Comparison of ENCODE assay signal across 13 cellular contexts in genomic region chr6:35474129-35474977, GRCh38. TPM values are rescaled to one million over a fixed set of nuclear protein-coding genes. Genes with fewer than 3 reads are reported as not detected.
DNase-seq lines count a peak whose midpoint lies in the region; ATAC-seq and TF ChIP-seq lines count a peak whose summit lies in the region.
"Had no signal": no experiment of that assay in that cellular context is flagged by ENCODE, and none has a peak within 500 bp of the region (broad histone marks: within the 10 kb centered on the region; RNA-seq: fewer than 3 reads in every experiment).

No MANE protein-coding gene starts in this region.

- no peak for TF ChIP-seq CTCF in OCI-LY3 (IDR thresholded peaks at IDR 0.05; ENCODE audit: low read depth, low read length)

- H3K4me1 Mint-ChIP-seq in activated naive CD4-positive, alpha-beta T cell treated with anti-CD3 and anti-CD28 coated beads for 36 hours (ENCODE audit: low read depth), result peaks cover 30% of the 10 kb centered on the region
- peaks cover 30% of the 10 kb centered on the region for H3K4me1 Mint-ChIP-seq in stimulated activated naive CD8-positive, alpha-beta T cell treated with anti-CD3 and anti-CD28 coated beads, Interleukin-15, Interleukin-2, amounts not matched to agents 100 ng/mL and 50 ng/mL, for 24 hours (ENCODE audit: low read depth)

- 0 out of 2 replicates have a peak overlapping the region, but pooled peaks have one; percentile 13 for H3K27ac ChIP-seq in OCI-LY3 (ENCODE audit: low read length)
- peak overlapping the region; percentile 12 for H3K27ac ChIP-seq in ectodermal cell (ENCODE audit: insufficient read depth, low read depth, low read length, poor library complexity, severe bottlenecking)
- H3K27ac ChIP-seq: C4-2B, VCaP had no signal

- H3K9me3 ChIP-seq in OCI-LY3 (ENCODE audit: insufficient read depth, low read length) (no peaks in the 10 kb centered on the region), ectodermal cell (ENCODE audit: control insufficient read depth, low read length) (no peaks in the 10 kb centered on the region)

- H3K27me3 ChIP-seq in OCI-LY3 (ENCODE audit: low read depth, low read length) (no peaks in the 10 kb centered on the region), ectodermal cell (ENCODE audit: control insufficient read depth, insufficient read depth, low read length, poor library complexity, severe bottlenecking) (no peaks in the 10 kb centered on the region)

- H2AFZ ChIP-seq in OCI-LY3 (ENCODE audit: low read depth, low read length), result no peak overlapping the region

- peaks cover 40% of the 10 kb centered on the region for H4K20me1 ChIP-seq in OCI-LY3 (ENCODE audit: insufficient read depth, low read length)

- no peak overlapping the region for H3K4me2 ChIP-seq in OCI-LY3 (ENCODE audit: low read length)

- H3K4me3 ChIP-seq in OCI-LY3 (ENCODE audit: low read length) (no peak overlapping the region), ectodermal cell (ENCODE audit: insufficient read depth, low read depth, low read length) (no peak overlapping the region)

- H3K36me3 ChIP-seq in OCI-LY3 (replicated peaks; ENCODE audit: low read depth, low read length) (peaks cover 33% of the 10 kb centered on the region), ectodermal cell (ENCODE audit: control insufficient read depth, insufficient read depth, low read length) (peaks cover 10% of the 10 kb centered on the region)

- intact Hi-C loops in activated naive CD4-positive, alpha-beta T cell treated with anti-CD3 and anti-CD28 coated beads for 36 hours (cut with micrococcal nuclease), result no loop called here

- H3K36me3 Mint-ChIP-seq in activated naive CD4-positive, alpha-beta T cell treated with anti-CD3 and anti-CD28 coated beads, Interleukin-2, amount 50 U/mL, for 72 hours, result peaks cover 17 to 26% of the 10 kb centered on the region in 2 donors
- H3K36me3 Mint-ChIP-seq in activated naive CD4-positive, alpha-beta T cell treated with anti-CD3 and anti-CD28 coated beads for 36 hours (ENCODE audit: low read depth), result peaks cover 35% of the 10 kb centered on the region
- peaks cover 36% of the 10 kb centered on the region for H3K36me3 Mint-ChIP-seq in stimulated activated naive CD8-positive, alpha-beta T cell treated with anti-CD3 and anti-CD28 coated beads, Interleukin-15, Interleukin-2, amounts not matched to agents 100 ng/mL and 50 ng/mL, for 24 hours (ENCODE audit: low read depth)

- H3K27me3 Mint-ChIP-seq in activated naive CD4-positive, alpha-beta T cell treated with anti-CD3 and anti-CD28 coated beads for 36 hours (ENCODE audit: low read depth), result no peaks in the 10 kb centered on the region
- H3K27me3 Mint-ChIP-seq in stimulated activated naive CD8-positive, alpha-beta T cell treated with anti-CD3 and anti-CD28 coated beads, Interleukin-15, Interleukin-2, amounts not matched to agents 100 ng/mL and 50 ng/mL, for 24 hours, result no peaks in the 10 kb centered on the region

- no peak overlapping the region for H3K4me3 Mint-ChIP-seq in activated naive CD4-positive, alpha-beta T cell treated with anti-CD3 and anti-CD28 coated beads for 36 hours
- no peak overlapping the region for H3K4me3 Mint-ChIP-seq in stimulated activated naive CD8-positive, alpha-beta T cell treated with anti-CD3 and anti-CD28 coated beads, Interleukin-15, Interleukin-2, amounts not matched to agents 100 ng/mL and 50 ng/mL, for 24 hours

- WGBS in ectodermal cell, 2 experiments, result 92% methylated on average over 14 of the region's 14 CpGs

- H3K4me1 ChIP-seq in OCI-LY3 (ENCODE audit: low read length) (peaks cover 21% of the 10 kb centered on the region), ectodermal cell (ENCODE audit: control insufficient read depth, insufficient read depth, low read length) (peaks cover 11% of the 10 kb centered on the region)

- CTCF ChIA-PET in activated naive CD4-positive, alpha-beta T cell treated with anti-CD3 and anti-CD28 coated beads for 36 hours (lab: Charles Lee), result interaction anchor here (0.7 kb wide), 2 partner anchors 25 to 260 kb away, joined by 3 read pairs; no protein-coding TSS in a partner anchor

- H3K9ac ChIP-seq in OCI-LY3 (ENCODE audit: low read length), result no peak overlapping the region

- H3K27ac Mint-ChIP-seq in activated naive CD4-positive, alpha-beta T cell treated with anti-CD3 and anti-CD28 coated beads, Interleukin-2, amount 50 U/mL, for 72 hours, result peak overlapping the region; percentile 25 to 98
- no peak overlapping the region for H3K27ac Mint-ChIP-seq in activated naive CD4-positive, alpha-beta T cell treated with anti-CD3 and anti-CD28 coated beads for 36 hours
- H3K27ac Mint-ChIP-seq in stimulated activated naive CD8-positive, alpha-beta T cell treated with anti-CD3 and anti-CD28 coated beads, Interleukin-15, Interleukin-2, amounts not matched to agents 100 ng/mL and 50 ng/mL, for 24 hours, result peak overlapping the region; percentile 36

- H3K79me2 ChIP-seq in OCI-LY3 (ENCODE audit: low read length), result peaks cover 27% of the 10 kb centered on the region

- ATAC-seq in activated naive CD4-positive, alpha-beta T cell treated with anti-CD3 and anti-CD28 coated beads, Interleukin-2, amount 50 U/mL, for 72 hours, result peak; percentile 9 to 21
- no peak for ATAC-seq in HG02840 (IDR thresholded peaks at IDR 0.05; ENCODE audit: low FRiP score, unreplicated experiment)
- ATAC-seq in GM21786 (IDR thresholded peaks at IDR 0.05; ENCODE audit: unreplicated experiment), result no peak

- H3K9me3 Mint-ChIP-seq in activated naive CD4-positive, alpha-beta T cell treated with anti-CD3 and anti-CD28 coated beads, Interleukin-2, amount 50 U/mL, for 72 hours, result no peaks in the 10 kb centered on the region
- no peaks in the 10 kb centered on the region for H3K9me3 Mint-ChIP-seq in activated naive CD4-positive, alpha-beta T cell treated with anti-CD3 and anti-CD28 coated beads for 36 hours
- no peaks in the 10 kb centered on the region for H3K9me3 Mint-ChIP-seq in stimulated activated naive CD8-positive, alpha-beta T cell treated with anti-CD3 and anti-CD28 coated beads, Interleukin-15, Interleukin-2, amounts not matched to agents 100 ng/mL and 50 ng/mL, for 24 hours

- DNase-seq in activated naive CD4-positive, alpha-beta T cell treated with anti-CD3 and anti-CD28 coated beads, Interleukin-2, amount 50 U/mL, for 72 hours (ENCODE audit: low spot score in 2 of 2), result peak in 1 of 2 donors; percentile 26
- DNase-seq in activated naive CD4-positive, alpha-beta T cell treated with anti-CD3 and anti-CD28 coated beads for 36 hours, result no peak
- no peak for DNase-seq in AG08396 (ENCODE audit: low spot score)

RNA-seq across cellular contexts. Expression of gene RPL10A, which starts 6.2 kb away (rescaled TPM):
- total RNA-seq in activated naive CD4-positive, alpha-beta T cell treated with anti-CD3 and anti-CD28 coated beads, Interleukin-2, amount 50 U/mL, for 72 hours, result 1,000 to 10,000 TPM; 1,700 to 2,159 TPM
- total RNA-seq in activated naive CD4-positive, alpha-beta T cell treated with anti-CD3 and anti-CD28 coated beads for 36 hours, result 1,000 to 10,000 TPM; 2,437 to 2,507 TPM
- polyA plus RNA-seq in ectodermal cell (2013, experiment 1 of 4), result 1,895 TPM
- polyA plus RNA-seq in ectodermal cell (2013, experiment 2 of 4), result 1,952 TPM
- 2,228 TPM for polyA plus RNA-seq in ectodermal cell (2013, experiment 3 of 4)
- 2,452 TPM for polyA plus RNA-seq in ectodermal cell (2013, experiment 4 of 4)

RNA-seq across cellular contexts. Expression of gene FANCE, which starts 22.2 kb away (rescaled TPM):
- 10 to 100 TPM; 14.3 to 14.7 TPM for total RNA-seq in activated naive CD4-positive, alpha-beta T cell treated with anti-CD3 and anti-CD28 coated beads, Interleukin-2, amount 50 U/mL, for 72 hours
- 10 to 100 TPM; 16.3 TPM for total RNA-seq in activated naive CD4-positive, alpha-beta T cell treated with anti-CD3 and anti-CD28 coated beads for 36 hours
- polyA plus RNA-seq in ectodermal cell (2013, experiment 1 of 4), result 16.8 TPM
- 14.5 TPM for polyA plus RNA-seq in ectodermal cell (2013, experiment 2 of 4)
- 15.1 TPM for polyA plus RNA-seq in ectodermal cell (2013, experiment 3 of 4)
- 13.9 TPM for polyA plus RNA-seq in ectodermal cell (2013, experiment 4 of 4)

RNA-seq across cellular contexts. Expression of gene TEAD3, which starts 22.5 kb away (rescaled TPM):
- 1 to 10 TPM; 1.5 to 2.4 TPM for total RNA-seq in activated naive CD4-positive, alpha-beta T cell treated with anti-CD3 and anti-CD28 coated beads, Interleukin-2, amount 50 U/mL, for 72 hours
- total RNA-seq in activated naive CD4-positive, alpha-beta T cell treated with anti-CD3 and anti-CD28 coated beads for 36 hours, result 1 to 10 TPM; 1.1 to 1.4 TPM
- 34.3 TPM for polyA plus RNA-seq in ectodermal cell (2013, experiment 1 of 4)
- polyA plus RNA-seq in ectodermal cell (2013, experiment 2 of 4), result 35.3 TPM
- 27.0 TPM for polyA plus RNA-seq in ectodermal cell (2013, experiment 3 of 4)
- polyA plus RNA-seq in ectodermal cell (2013, experiment 4 of 4), result 27.0 TPM

RNA-seq across cellular contexts. Expression of gene TULP1, which starts 38.3 kb away (rescaled TPM):
- not detected for total RNA-seq in activated naive CD4-positive, alpha-beta T cell treated with anti-CD3 and anti-CD28 coated beads, Interleukin-2, amount 50 U/mL, for 72 hours
- not detected for total RNA-seq in activated naive CD4-positive, alpha-beta T cell treated with anti-CD3 and anti-CD28 coated beads for 36 hours
- polyA plus RNA-seq in ectodermal cell (2013, experiment 1 of 4), result 1.4 TPM
- polyA plus RNA-seq in ectodermal cell (2013, experiment 2 of 4), result 1.3 TPM
- 0.80 TPM for polyA plus RNA-seq in ectodermal cell (2013, experiment 3 of 4)
- 0.81 TPM for polyA plus RNA-seq in ectodermal cell (2013, experiment 4 of 4)
- total RNA-seq: epithelial cell of proximal tubule, subcutaneous adipose tissue had no signal
- polyA plus RNA-seq: neural cell had no signal

Comparison
In these comparisons a context has a peak if more than half of its experiments do, and no peak if none do; other contexts are left out.
1. ATAC-seq: peak in activated naive CD4-positive, alpha-beta T cell treated with anti-CD3 and anti-CD28 coated beads, Interleukin-2, amount 50 U/mL, for 72 hours (2 of 2); none in HG02840 (single experiment) and GM21786 (single experiment).